8 cellular contexts compared by ENCODE assay signal in genomic region chr2:48440103-48440390, GRCh38. TPM values are rescaled to one million over a fixed set of nuclear protein-coding genes. Genes with fewer than 3 reads are reported as not detected.
DNase-seq lines count a peak whose midpoint lies in the region; ATAC-seq, FAIRE-seq and TF ChIP-seq lines count a peak whose summit lies in the region.

No MANE protein-coding gene starts in this region.

- H3K79me2 ChIP-seq in H1 (ENCODE audit: control insufficient read depth in 1 of 2, insufficient read depth in 2 of 2, low read length in 2 of 2): peaks cover 10 to 34% of the 10 kb centered on the region in 2 experiments; a peak in 3 of 4 replicates

- H3K4me2 ChIP-seq in H1 (ENCODE audit: insufficient read depth in 1 of 2, low read depth in 2 of 2, low read length in 2 of 2): peak overlapping the region; percentile 67 to 98

- H2BK5ac ChIP-seq in H1 (ENCODE audit: low read depth, low read length): peak overlapping the region; percentile 38; the same call in 1 of the 2 replicates

- no peak overlapping the region for H2BK120ac ChIP-seq in H1 (replicated peaks; ENCODE audit: low read depth, low read length)

- no peaks in the 10 kb centered on the region for H3K36me3 Mint-ChIP-seq in osteocyte (ENCODE audit: unreplicated experiment)

- no peak overlapping the region for H2BK15ac ChIP-seq in H1 (ENCODE audit: low read length)

- H3K27me3 Mint-ChIP-seq in osteocyte (ENCODE audit: unreplicated experiment): no peaks in the 10 kb centered on the region

- H3K18ac ChIP-seq in H1 (ENCODE audit: extremely low read depth, low read length): no peak overlapping the region

- H3K14ac ChIP-seq in H1 (ENCODE audit: insufficient read length): no peak overlapping the region

- TF ChIP-seq CTCF in H1 (IDR thresholded peaks at IDR 0.05; ENCODE audit: control extremely low read depth in 1 of 3, insufficient read depth in 1 of 3, low read depth in 1 of 3, low read length in 3 of 3) (no peak), osteocyte (IDR thresholded peaks at IDR 0.05) (peak; percentile 0)

- no peaks in the 10 kb centered on the region for H3K9me3 ChIP-seq in ES-I3 (ENCODE audit: control insufficient read depth, insufficient read depth, low read length)
- no peaks in the 10 kb centered on the region for H3K9me3 ChIP-seq in H1 (ENCODE audit: insufficient read depth in 2 of 2, low read depth in 1 of 2, low read length in 1 of 2)

- no peak for DNase-seq in Jurkat, Clone E6-1 (ENCODE audit: low read depth, low spot score)
- DNase-seq in H1 (ENCODE audit: low read depth in 1 of 2, low spot score in 2 of 2) (no peak), osteocyte (ENCODE audit: extremely low spot score, unreplicated experiment) (no peak), CD1c-positive myeloid dendritic cell (ENCODE audit: extremely low spot score) (no peak), hepatic stellate cell (ENCODE audit: low spot score) (no peak), HEK293T (ENCODE audit: extremely low spot score) (no peak)

- H3K27me3 ChIP-seq in H1 (replicated peaks in 1 of 4; ENCODE audit: control insufficient read depth in 3 of 4, extremely low read depth in 1 of 4, insufficient read depth in 3 of 4, low read length in 3 of 4): no peaks in the 10 kb centered on the region

- peak overlapping the region; percentile 88; the same call in 1 of the 2 replicates for H3K27ac ChIP-seq in H1 (ENCODE audit: low read depth, low read length)

- H3K36me3 ChIP-seq in ES-I3 (ENCODE audit: insufficient read depth, low read length) (no peaks in the 10 kb centered on the region), H1 (ENCODE audit: control insufficient read depth in 2 of 4, insufficient read depth in 4 of 4, low read length in 3 of 4) (no peaks in the 10 kb centered on the region)

- no peak overlapping the region for H3K4me3 Mint-ChIP-seq in osteocyte (ENCODE audit: unreplicated experiment)

- H2BK12ac ChIP-seq in H1 (ENCODE audit: low read depth, low read length): no peak overlapping the region

- H4K20me1 ChIP-seq in H1 (replicated peaks in 1 of 2; ENCODE audit: control insufficient read depth in 1 of 2, insufficient read depth in 2 of 2, low read length in 2 of 2): peaks cover 0 to 3% of the 10 kb centered on the region in 2 experiments

- H3K23ac ChIP-seq in H1 (ENCODE audit: insufficient read length): no peak overlapping the region

- CTCF ChIA-PET in H1 (lab: Charles Lee; ENCODE audit: partially characterized antibody): no interaction called here
- CTCF ChIA-PET in HEK293T (lab: Yijun Ruan, JAX): no interaction called here

- H3K9ac ChIP-seq in ES-I3 (ENCODE audit: low read depth, low read length): peak overlapping the region; percentile 94
- peak overlapping the region; percentile 67 to 84 (median 83) for H3K9ac ChIP-seq in H1 (replicated peaks in 1 of 4; ENCODE audit: extremely low read depth in 1 of 4, low read depth in 3 of 4, low read length in 3 of 4)

- no peak for TF ChIP-seq RAD21 in H1 (IDR thresholded peaks at IDR 0.05 in 1 of 2, conservative IDR thresholded peaks at IDR 0.05 in 1 of 2; ENCODE audit: low read depth in 2 of 2, low read length in 2 of 2)

- peak overlapping the region; percentile 71 for H4K5ac ChIP-seq in H1 (ENCODE audit: insufficient read length, low read depth, low read length)

- no peaks in the 10 kb centered on the region; the same call in 1 of the 2 replicates for H3K79me1 ChIP-seq in H1 (ENCODE audit: low read depth, low read length)

- peaks cover 9% of the 10 kb centered on the region; the same call in 1 of the 2 replicates for H3K23me2 ChIP-seq in H1 (ENCODE audit: low read depth, low read length)

- no peak for TF ChIP-seq EP300 in H1 (IDR thresholded peaks at IDR 0.05; ENCODE audit: borderline replicate concordance in 1 of 2, low read depth in 2 of 2, low read length in 2 of 2)

- H3K9me3 Mint-ChIP-seq in osteocyte (ENCODE audit: unreplicated experiment): no peaks in the 10 kb centered on the region

- FAIRE-seq in H1 (lab: Jason Lieb, UNC): no peak

- H4K8ac ChIP-seq in H1 (ENCODE audit: extremely low read depth, insufficient read depth, low read length): peak overlapping the region; percentile 54; the same call in 1 of the 2 replicates

- H2AK5ac ChIP-seq in H1 (ENCODE audit: low read depth, low read length): no peak overlapping the region

- ATAC-seq in GM18511 (IDR thresholded peaks at IDR 0.05; ENCODE audit: unreplicated experiment): no peak

- no peak overlapping the region for H2BK20ac ChIP-seq in H1 (ENCODE audit: low read length)

- H4K91ac ChIP-seq in H1 (replicated peaks; ENCODE audit: insufficient read length, low read length): no peak overlapping the region

- 5% methylated on average over 6 of the region's 6 CpGs; no CpG with 5 or more reads in 1 of the 2 experiments for WGBS in H1 (ENCODE audit: extremely low coverage in 1 of 2, insufficient coverage in 1 of 2, insufficient read length in 1 of 2, insufficient replicate concordance in 2 of 2, low coverage in 1 of 2, low lambda C conversion rate in 2 of 2, missing lambda C conversion rate in 1 of 2), 2 experiments

- H3K4me1 Mint-ChIP-seq in osteocyte (ENCODE audit: unreplicated experiment): peaks cover 10% of the 10 kb centered on the region

- H3K56ac ChIP-seq in H1 (replicated peaks; ENCODE audit: insufficient read length, low read depth, low read length): peak overlapping the region; percentile 73

- H3K4me1 ChIP-seq in ES-I3 (ENCODE audit: insufficient read depth, low read length) (peaks cover 25% of the 10 kb centered on the region), H1 (replicated peaks in 1 of 4; ENCODE audit: control insufficient read depth in 3 of 4, insufficient read depth in 4 of 4, low read length in 3 of 4) (peaks cover 0 to 8% (median 0%) of the 10 kb centered on the region in 4 experiments; a peak in 3 of 7 replicates)

- H2AFZ ChIP-seq in H1 (ENCODE audit: low read length): peak overlapping the region; percentile 93

- H3K4ac ChIP-seq in H1 (replicated peaks; ENCODE audit: insufficient read length, low read depth, low read length): peak overlapping the region; percentile 65

- POLR2A ChIA-PET in H1 (lab: Charles Lee; ENCODE audit: partially characterized antibody) (no interaction called here), HEK293T (lab: Yijun Ruan, JAX) (no interaction called here)

- TF ChIP-seq POLR2A in H1 (IDR thresholded peaks at IDR 0.05; ENCODE audit: control extremely low read depth in 1 of 2, low read depth in 2 of 2, low read length in 2 of 2): no peak

- H3K4me3 ChIP-seq in Jurkat, Clone E6-1 (ENCODE audit: low read length): peak overlapping the region; percentile 69
- peak overlapping the region; percentile 67 to 90 (median 81) for H3K4me3 ChIP-seq in H1 (ENCODE audit: extremely low read depth in 1 of 4, insufficient read depth in 2 of 4, low read depth in 3 of 4, low read length in 4 of 4)

- H3K27ac Mint-ChIP-seq in osteocyte (ENCODE audit: unreplicated experiment): no peak overlapping the region

TF ChIP-seq in H1, 55 proteins besides CTCF, POLR2A, EP300 and RAD21:
- TF ChIP-seq CBX8 (IDR thresholded peaks at IDR 0.05; ENCODE audit: borderline replicate concordance, low read depth, low read length): no peak
- TF ChIP-seq SIN3A (conservative IDR thresholded peaks at IDR 0.05 in 1 of 2, IDR thresholded peaks at IDR 0.05 in 1 of 2; ENCODE audit: low read depth in 1 of 2, low read length in 2 of 2): peak; percentile 95
- no peak for TF ChIP-seq CHD2 (IDR thresholded peaks at IDR 0.05; ENCODE audit: low read length)
- peak; percentile 99 for TF ChIP-seq SAP30 (IDR thresholded peaks at IDR 0.05; ENCODE audit: insufficient read depth, insufficient replicate concordance, low read length)
- TF ChIP-seq HDAC2 (IDR thresholded peaks at IDR 0.05; ENCODE audit: borderline replicate concordance in 1 of 2, low read depth in 2 of 2, low read length in 2 of 2): peak; percentile 9 to 96; a peak in 2 of 4 replicates

TF ChIP-seq in HEK293T, 16 proteins besides CTCF, POLR2A, EP300 and RAD21:
- no peak for TF ChIP-seq BHLHE40 (IDR thresholded peaks at IDR 0.05; ENCODE audit: borderline replicate concordance)
- TF ChIP-seq HDGF (IDR thresholded peaks at IDR 0.05; ENCODE audit: borderline replicate concordance): no peak
- no peak for TF ChIP-seq PKNOX1 (IDR thresholded peaks at IDR 0.05)
- no peak for TF ChIP-seq SUZ12 (IDR thresholded peaks at IDR 0.05)
- TF ChIP-seq TARDBP (IDR thresholded peaks at IDR 0.05): no peak
- no peak for TF ChIP-seq L3MBTL2 (conservative IDR thresholded peaks at IDR 0.05)
- no peak for TF ChIP-seq NFRKB (IDR thresholded peaks at IDR 0.05)
- TF ChIP-seq ZNF384 (IDR thresholded peaks at IDR 0.05): no peak

RNA-seq across cellular contexts. Expression of gene PPP1R21, which starts 0.5 kb away (rescaled TPM):
- polyA plus RNA-seq in Jurkat, Clone E6-1 (2012; ENCODE audit: insufficient read depth, insufficient read length): 7.1 TPM
- total RNA-seq in H1 (2021; fragmentation: NEBNext Ultra II Directional; extraction: Animal tissue kit (Norgen Biotek cat#: 25700)): 17.3 and 18.6 TPM in 2 replicates
- polyA plus RNA-seq in H1 (2011; rRNA removed): 7.8 and 9.6 TPM in 2 replicates
- 11.5 TPM for polyA plus RNA-seq in H1 (2011; cell fraction: cytosol; rRNA removed)
- polyA plus RNA-seq in H1 (2011; cell fraction: nucleus; rRNA removed): 11.3 TPM
- polyA plus RNA-seq in H1 (2012, experiment 1 of 2): 9.7 to 13.7 TPM (median 10.4 TPM) in 4 replicates
- polyA plus RNA-seq in H1 (2012, experiment 2 of 2): 1.9 TPM
- 12.7 TPM for polyA plus RNA-seq in H1 (2013, experiment 1 of 2)
- 13.8 TPM for polyA plus RNA-seq in H1 (2013, experiment 2 of 2)
- 8.8 and 19.1 TPM in 2 replicates for polyA minus RNA-seq in H1 (2011; rRNA and poly(A)+ RNA removed)
- polyA minus RNA-seq in H1 (2011; cell fraction: cytosol; rRNA and poly(A)+ RNA removed): 6.3 TPM
- 20.8 TPM for polyA minus RNA-seq in H1 (2011; cell fraction: nucleus; rRNA and poly(A)+ RNA removed)
- total RNA-seq in osteocyte: 16.6 and 18.5 TPM in 2 replicates
